ENCODE assay signal across 8 cellular contexts in genomic region chr9:37913480-37914153, GRCh38. TPM values are rescaled to one million over a fixed set of nuclear protein-coding genes. Genes with fewer than 3 reads are reported as not detected.
DNase-seq lines count a peak whose midpoint lies in the region; ATAC-seq, FAIRE-seq and TF ChIP-seq lines count a peak whose summit lies in the region.

No MANE protein-coding gene starts in this region.

- H3K9me3 Mint-ChIP-seq in HFFc6: no peaks in the 10 kb centered on the region

- peak; percentile 98 for TF ChIP-seq CTCF in HFFc6 (IDR thresholded peaks at IDR 0.05)
- TF ChIP-seq CTCF in hepatocyte (IDR thresholded peaks at IDR 0.05; ENCODE audit: poor library complexity): peak; percentile 97
- TF ChIP-seq CTCF in gastrocnemius medialis (IDR thresholded peaks at IDR 0.05 in 4 of 5, conservative IDR thresholded peaks at IDR 0.05 in 1 of 5): peak; percentile 92 to 98 (median 95)

- in situ Hi-C loops in gastrocnemius medialis (cut with MboI; ENCODE audit: low sequenced_read_pairs in 4 of 4): loop anchor here (5.0 to 25.0 kb wide), 8 partner anchors 61 to 491 kb away; partner anchors contain the start of genes FBXO10 (in 1 of the 4) and TOMM5 (in 1 of the 4)

- H3K4me1 ChIP-seq in hepatocyte (ENCODE audit: insufficient read depth) (peaks cover 8% of the 10 kb centered on the region), gastrocnemius medialis (no peaks in the 10 kb centered on the region)

- peak overlapping the region; percentile 10 for H3K27ac Mint-ChIP-seq in HFFc6

- H3K4me3 ChIP-seq in hepatocyte (no peak overlapping the region), gastrocnemius medialis (no peak overlapping the region)

- H3K79me2 ChIP-seq in hepatocyte: no peaks in the 10 kb centered on the region

- FAIRE-seq in G401.6 (lab: Jason Lieb, UNC): peak; percentile 31

- H2AFZ ChIP-seq in hepatocyte: no peak overlapping the region

- no peaks in the 10 kb centered on the region for H4K20me1 ChIP-seq in hepatocyte (ENCODE audit: insufficient read depth, poor library complexity, severe bottlenecking)

- no peaks in the 10 kb centered on the region for H3K9me3 ChIP-seq in hepatocyte (ENCODE audit: low read depth)
- H3K9me3 ChIP-seq in gastrocnemius medialis: no peaks in the 10 kb centered on the region

- DNase-seq in HFFc6 (peak; percentile 73), NCI-H1417 treated with DMSO at 0.1 percent for 48 hours (lab: John Stamatoyannopoulos, UW) (peak; percentile 40), T-helper 1 cell (peak; percentile 34 to 73 (median 63)), amygdala (lab: John Stamatoyannopoulos, UW) (peak; percentile 29 to 98 (median 82)), hepatocyte (ENCODE audit: low spot score) (peak; percentile 89), gastrocnemius medialis (peak; percentile 44 to 64)

- peaks cover 14% of the 10 kb centered on the region for H3K4me1 Mint-ChIP-seq in HFFc6 (ENCODE audit: low read depth)

- 63% methylated on average over 11 of the region's 11 CpGs for WGBS in hepatocyte (ENCODE audit: low lambda C conversion rate, missing lambda C conversion rate)

- H3K27ac ChIP-seq in hepatocyte (no peak overlapping the region), gastrocnemius medialis (no peak overlapping the region)

- H3K36me3 ChIP-seq in hepatocyte (replicated peaks; ENCODE audit: insufficient read depth, low read depth) (no peaks in the 10 kb centered on the region), gastrocnemius medialis (peaks cover 0 to 5% of the 10 kb centered on the region in 2 donors)

- intact Hi-C loops in gastrocnemius medialis (cut with DNase I; ENCODE audit: low total_unique reads): loop anchor here (1.0 to 5.0 kb wide), 4 partner anchors 247 to 487 kb away; no protein-coding TSS in a partner anchor

- H3K27me3 ChIP-seq in hepatocyte: no peaks in the 10 kb centered on the region
- H3K27me3 ChIP-seq in gastrocnemius medialis: no peaks in the 10 kb centered on the region

- ATAC-seq in gastrocnemius medialis (peak; percentile 84 to 89), GM21737 (IDR thresholded peaks at IDR 0.05; ENCODE audit: unreplicated experiment) (no peak)

- H3K4me3 Mint-ChIP-seq in HFFc6: no peak overlapping the region; the same call in 1 of the 2 replicates

- no peak overlapping the region for H3K4me2 ChIP-seq in hepatocyte

- H3K9me2 ChIP-seq in hepatocyte (replicated peaks; ENCODE audit: insufficient read depth): no peaks in the 10 kb centered on the region

- peaks cover 5% of the 10 kb centered on the region; the same call in 1 of the 2 replicates for H3K36me3 Mint-ChIP-seq in HFFc6 (ENCODE audit: low read depth)

- peaks cover 19% of the 10 kb centered on the region for H3K27me3 Mint-ChIP-seq in HFFc6 (ENCODE audit: insufficient read depth)

- TF ChIP-seq POLR2A in gastrocnemius medialis (IDR thresholded peaks at IDR 0.05): no peak

RNA-seq across cellular contexts. Expression of gene SLC25A51, which starts 9.7 kb away (rescaled TPM):
- 10 to 100 TPM; 29.1 to 35.0 (median 32.9) TPM for total RNA-seq in HFFc6 (2021; fragmentation: NEBNext Ultra II Directional; extraction: Animal tissue kit (Norgen Biotek cat#: 25700))
- 29.2 and 30.1 TPM in 2 replicates for total RNA-seq in hepatocyte
- polyA plus RNA-seq in hepatocyte: 10.1 and 10.4 TPM in 2 replicates
- total RNA-seq in gastrocnemius medialis: 10 to 100 TPM; 16.0 to 30.7 (median 22.2) TPM
